ENCODE assay signal across 1 cellular context in the genomic region with DNA sequence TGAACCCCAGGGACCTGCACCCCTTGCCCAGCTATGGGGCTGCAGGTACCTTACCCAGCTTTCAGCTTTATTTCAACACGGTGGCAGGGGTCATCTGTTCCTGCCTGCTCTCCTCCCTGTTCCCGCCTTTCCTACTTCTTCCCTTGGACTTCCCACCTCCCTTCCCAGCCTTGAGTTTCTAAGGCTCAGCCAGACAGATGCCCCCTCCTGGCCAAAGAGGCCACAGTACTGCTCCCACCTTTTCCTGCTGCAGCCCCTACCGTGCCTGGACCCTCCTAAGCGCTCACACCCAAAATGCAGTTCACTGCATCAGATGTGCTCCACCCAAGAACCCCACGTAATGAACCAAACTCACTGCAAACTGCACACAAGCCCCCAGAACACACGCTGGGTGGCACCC.
TF ChIP-seq lines count a peak whose summit lies in the region.

No MANE protein-coding gene starts in this region.

TF ChIP-seq in H1, 55 proteins besides CTCF, POLR2A, EP300 and RAD21:
- TF ChIP-seq EGR1 (IDR thresholded peaks at IDR 0.05; ENCODE audit: borderline replicate concordance, low read depth, low read length): 0 out of 2 replicates have a peak, but pooled peaks have one; percentile 16
- no peak for TF ChIP-seq NRF1 (IDR thresholded peaks at IDR 0.05; ENCODE audit: low read depth, low read length)
- TF ChIP-seq, protein P1, sequence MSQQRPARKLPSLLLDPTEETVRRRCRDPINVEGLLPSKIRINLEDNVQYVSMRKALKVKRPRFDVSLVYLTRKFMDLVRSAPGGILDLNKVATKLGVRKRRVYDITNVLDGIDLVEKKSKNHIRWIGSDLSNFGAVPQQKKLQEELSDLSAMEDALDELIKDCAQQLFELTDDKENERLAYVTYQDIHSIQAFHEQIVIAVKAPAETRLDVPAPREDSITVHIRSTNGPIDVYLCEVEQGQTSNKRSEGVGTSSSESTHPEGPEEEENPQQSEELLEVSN (IDR thresholded peaks at IDR 0.05): peak; percentile 79
- TF ChIP-seq TBP (IDR thresholded peaks at IDR 0.05; ENCODE audit: low read depth, low read length): no peak
